In the genomic region with DNA sequence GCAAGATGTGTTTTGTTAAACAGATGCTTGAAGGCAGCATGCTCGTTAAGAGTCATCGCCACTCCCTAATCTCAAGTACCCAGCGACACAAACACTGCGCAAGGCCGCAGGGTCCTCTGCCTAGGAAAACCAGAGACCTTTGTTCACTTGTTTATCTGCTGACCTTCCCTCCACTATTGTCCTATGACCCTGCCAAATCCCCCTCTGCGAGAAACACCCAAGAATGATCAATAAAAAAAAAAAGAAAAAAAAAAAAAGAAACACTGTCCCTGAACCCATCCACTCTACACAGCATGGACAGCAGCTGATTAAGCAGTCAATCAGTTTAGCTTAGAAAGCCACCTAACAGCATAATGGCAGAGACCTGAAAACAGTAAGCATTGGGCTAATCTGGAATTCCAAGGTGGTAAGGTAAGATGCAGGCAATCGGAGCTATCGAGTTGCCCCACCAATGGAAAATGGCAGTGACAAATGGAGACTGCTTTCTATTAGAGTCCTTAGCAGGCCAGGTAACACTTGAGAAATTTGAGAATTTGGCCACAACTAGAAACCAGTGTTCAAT, we compare ENCODE assay signal across 1 cellular context.
TF ChIP-seq lines count a peak whose summit lies in the region.

No MANE protein-coding gene starts in this region.

TF ChIP-seq in HepG2, 621 proteins besides CTCF, POLR2A, EP300 and RAD21 (continued from another document):
- TF ChIP-seq, protein P1, sequence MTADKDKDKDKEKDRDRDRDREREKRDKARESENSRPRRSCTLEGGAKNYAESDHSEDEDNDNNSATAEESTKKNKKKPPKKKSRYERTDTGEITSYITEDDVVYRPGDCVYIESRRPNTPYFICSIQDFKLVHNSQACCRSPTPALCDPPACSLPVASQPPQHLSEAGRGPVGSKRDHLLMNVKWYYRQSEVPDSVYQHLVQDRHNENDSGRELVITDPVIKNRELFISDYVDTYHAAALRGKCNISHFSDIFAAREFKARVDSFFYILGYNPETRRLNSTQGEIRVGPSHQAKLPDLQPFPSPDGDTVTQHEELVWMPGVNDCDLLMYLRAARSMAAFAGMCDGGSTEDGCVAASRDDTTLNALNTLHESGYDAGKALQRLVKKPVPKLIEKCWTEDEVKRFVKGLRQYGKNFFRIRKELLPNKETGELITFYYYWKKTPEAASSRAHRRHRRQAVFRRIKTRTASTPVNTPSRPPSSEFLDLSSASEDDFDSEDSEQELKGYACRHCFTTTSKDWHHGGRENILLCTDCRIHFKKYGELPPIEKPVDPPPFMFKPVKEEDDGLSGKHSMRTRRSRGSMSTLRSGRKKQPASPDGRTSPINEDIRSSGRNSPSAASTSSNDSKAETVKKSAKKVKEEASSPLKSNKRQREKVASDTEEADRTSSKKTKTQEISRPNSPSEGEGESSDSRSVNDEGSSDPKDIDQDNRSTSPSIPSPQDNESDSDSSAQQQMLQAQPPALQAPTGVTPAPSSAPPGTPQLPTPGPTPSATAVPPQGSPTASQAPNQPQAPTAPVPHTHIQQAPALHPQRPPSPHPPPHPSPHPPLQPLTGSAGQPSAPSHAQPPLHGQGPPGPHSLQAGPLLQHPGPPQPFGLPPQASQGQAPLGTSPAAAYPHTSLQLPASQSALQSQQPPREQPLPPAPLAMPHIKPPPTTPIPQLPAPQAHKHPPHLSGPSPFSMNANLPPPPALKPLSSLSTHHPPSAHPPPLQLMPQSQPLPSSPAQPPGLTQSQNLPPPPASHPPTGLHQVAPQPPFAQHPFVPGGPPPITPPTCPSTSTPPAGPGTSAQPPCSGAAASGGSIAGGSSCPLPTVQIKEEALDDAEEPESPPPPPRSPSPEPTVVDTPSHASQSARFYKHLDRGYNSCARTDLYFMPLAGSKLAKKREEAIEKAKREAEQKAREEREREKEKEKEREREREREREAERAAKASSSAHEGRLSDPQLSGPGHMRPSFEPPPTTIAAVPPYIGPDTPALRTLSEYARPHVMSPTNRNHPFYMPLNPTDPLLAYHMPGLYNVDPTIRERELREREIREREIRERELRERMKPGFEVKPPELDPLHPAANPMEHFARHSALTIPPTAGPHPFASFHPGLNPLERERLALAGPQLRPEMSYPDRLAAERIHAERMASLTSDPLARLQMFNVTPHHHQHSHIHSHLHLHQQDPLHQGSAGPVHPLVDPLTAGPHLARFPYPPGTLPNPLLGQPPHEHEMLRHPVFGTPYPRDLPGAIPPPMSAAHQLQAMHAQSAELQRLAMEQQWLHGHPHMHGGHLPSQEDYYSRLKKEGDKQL (CRISPR knock-in tag; IDR thresholded peaks at IDR 0.05; ENCODE audit: low read depth), result peak; percentile 59; the same call in 1 of the 2 replicates
- peak; percentile 67; the same call in 1 of the 2 replicates for TF ChIP-seq POGZ (CRISPR knock-in tag; IDR thresholded peaks at IDR 0.05)
- TF ChIP-seq, protein P2, sequence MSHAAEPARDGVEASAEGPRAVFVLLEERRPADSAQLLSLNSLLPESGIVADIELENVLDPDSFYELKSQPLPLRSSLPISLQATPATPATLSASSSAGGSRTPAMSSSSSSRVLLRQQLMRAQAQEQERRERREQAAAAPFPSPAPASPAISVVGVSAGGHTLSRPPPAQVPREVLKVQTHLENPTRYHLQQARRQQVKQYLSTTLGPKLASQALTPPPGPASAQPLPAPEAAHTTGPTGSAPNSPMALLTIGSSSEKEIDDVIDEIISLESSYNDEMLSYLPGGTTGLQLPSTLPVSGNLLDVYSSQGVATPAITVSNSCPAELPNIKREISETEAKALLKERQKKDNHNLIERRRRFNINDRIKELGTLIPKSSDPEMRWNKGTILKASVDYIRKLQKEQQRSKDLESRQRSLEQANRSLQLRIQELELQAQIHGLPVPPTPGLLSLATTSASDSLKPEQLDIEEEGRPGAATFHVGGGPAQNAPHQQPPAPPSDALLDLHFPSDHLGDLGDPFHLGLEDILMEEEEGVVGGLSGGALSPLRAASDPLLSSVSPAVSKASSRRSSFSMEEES (CRISPR knock-in tag; IDR thresholded peaks at IDR 0.05), result peak; percentile 55; the same call in 1 of the 2 replicates
